Comparison of ENCODE assay signal across 8 cellular contexts in the genomic region with DNA sequence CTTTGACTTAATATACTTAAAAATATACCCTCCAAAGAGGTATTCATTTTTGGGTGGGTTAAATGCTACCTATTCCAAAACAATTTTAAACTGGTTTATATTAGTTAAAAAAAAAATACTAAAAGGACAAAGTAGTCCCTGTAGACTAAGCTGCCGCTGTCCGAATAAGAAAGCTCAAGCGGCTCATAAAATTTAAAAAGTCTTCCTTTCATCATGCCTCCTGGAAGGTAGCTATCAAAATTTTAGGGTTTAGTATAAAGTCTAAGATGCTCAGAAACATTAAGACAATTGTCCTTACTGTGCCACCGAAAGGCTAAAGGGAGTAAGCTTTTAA. TPM values are rescaled to one million over a fixed set of nuclear protein-coding genes. Genes with fewer than 3 reads are reported as not detected.
DNase-seq lines count a peak whose midpoint lies in the region; ATAC-seq and TF ChIP-seq lines count a peak whose summit lies in the region.

No MANE protein-coding gene starts in this region.

- TF ChIP-seq POLR2A in adrenal gland (IDR thresholded peaks at IDR 0.05) (no peak), lower leg skin (IDR thresholded peaks at IDR 0.05) (no peak)

- peak overlapping the region; percentile 96 for H3K4me3 Mint-ChIP-seq in activated naive CD4-positive, alpha-beta T cell treated with anti-CD3 and anti-CD28 coated beads, Interleukin-2, amount 50 U/mL, for 24 hours

- no peaks in the 10 kb centered on the region for H3K9me3 Mint-ChIP-seq in activated naive CD4-positive, alpha-beta T cell treated with anti-CD3 and anti-CD28 coated beads, Interleukin-2, amount 50 U/mL, for 24 hours

- H3K27me3 Mint-ChIP-seq in activated naive CD4-positive, alpha-beta T cell treated with anti-CD3 and anti-CD28 coated beads, Interleukin-2, amount 50 U/mL, for 24 hours: no peaks in the 10 kb centered on the region

- H3K9me3 ChIP-seq in adrenal gland (replicated peaks in 1 of 3): no peaks in the 10 kb centered on the region

- H3K4me1 Mint-ChIP-seq in activated naive CD4-positive, alpha-beta T cell treated with anti-CD3 and anti-CD28 coated beads, Interleukin-2, amount 50 U/mL, for 24 hours: peaks cover 43% of the 10 kb centered on the region

- intact Hi-C loops in adrenal gland (cut with DNase I): loop anchor here in 1 of 2 donors (5.0 kb wide), 1 partner anchor 63 kb away; the partner anchor contains the start of gene SAP130
- intact Hi-C loops in lower leg skin (cut with DNase I; ENCODE audit: low total_unique reads): no loop called here

- H3K27ac Mint-ChIP-seq in activated naive CD4-positive, alpha-beta T cell treated with anti-CD3 and anti-CD28 coated beads, Interleukin-2, amount 50 U/mL, for 24 hours: peak overlapping the region; percentile 93

- H3K36me3 Mint-ChIP-seq in activated naive CD4-positive, alpha-beta T cell treated with anti-CD3 and anti-CD28 coated beads, Interleukin-2, amount 50 U/mL, for 24 hours: no peaks in the 10 kb centered on the region

- WGBS in adrenal gland, 4 donors: 1 to 3% (median 2%) methylated on average over 4 of the region's 4 CpGs
- 1% methylated on average over 4 of the region's 4 CpGs for WGBS in lower leg skin, 2 donors
- 0% methylated on average over 4 of the region's 4 CpGs for WGBS in urinary bladder

- peaks cover 3 to 18% of the 10 kb centered on the region in 2 donors for H3K4me1 ChIP-seq in adrenal gland (replicated peaks in 1 of 2)
- H3K4me1 ChIP-seq in urinary bladder (ENCODE audit: insufficient read depth): no peaks in the 10 kb centered on the region

- H3K27ac ChIP-seq in adrenal gland (peak overlapping the region; percentile 23 to 89 (median 71)), urinary bladder (ENCODE audit: low read depth) (peak overlapping the region; percentile 76)

- H3K36me3 ChIP-seq in adrenal gland (replicated peaks in 1 of 2) (no peaks in the 10 kb centered on the region), urinary bladder (ENCODE audit: insufficient read depth) (no peaks in the 10 kb centered on the region)

- TF ChIP-seq CTCF in adrenal gland (IDR thresholded peaks at IDR 0.05) (no peak), lower leg skin (IDR thresholded peaks at IDR 0.05) (no peak)

- ATAC-seq in HG03175 (IDR thresholded peaks at IDR 0.05; ENCODE audit: unreplicated experiment): no peak

- H3K4me3 ChIP-seq in adrenal gland: peak overlapping the region in 3 of 4 donors; percentile 74 to 96 (median 87)
- H3K4me3 ChIP-seq in lower leg skin (ENCODE audit: low read depth, poor library complexity, severe bottlenecking): peak overlapping the region; percentile 93
- peak overlapping the region; percentile 67 for H3K4me3 ChIP-seq in urinary bladder (ENCODE audit: low read depth, low read length)

- no peaks in the 10 kb centered on the region for H3K27me3 ChIP-seq in adrenal gland

- DNase-seq in activated naive CD4-positive, alpha-beta T cell treated with Interleukin-2 at 50 U/mL for 16 hours: no peak
- DNase-seq in adrenal gland (no peak), lower leg skin (ENCODE audit: low spot score in 2 of 2) (no peak), NCI-H774 (lab: John Stamatoyannopoulos, UW) (no peak), NCI-H524 treated with DMSO at 0.1 percent for 48 hours (lab: John Stamatoyannopoulos, UW) (no peak)

RNA-seq across cellular contexts. Expression of gene UGGT1, which starts 0.5 kb away (rescaled TPM):
- total RNA-seq in adrenal gland: 10 to 100 TPM; 32.0 to 67.5 (median 46.8) TPM
- 10 to 100 TPM in 1 of 3 donors, 1 to 10 TPM in 2; 6.6 to 45.2 (median 6.8) TPM for polyA plus RNA-seq in adrenal gland
- total RNA-seq in lower leg skin: 10 to 100 TPM; 17.8 to 57.2 (median 27.2) TPM
- total RNA-seq in urinary bladder: 38.5 TPM
- polyA plus RNA-seq in urinary bladder: 11.4 TPM
